In genomic region chr5:35416217-35416988, GRCh38 we compare ENCODE assay signal across 1 cellular context.
TF ChIP-seq lines count a peak whose summit lies in the region.

No MANE protein-coding gene starts in this region.

TF ChIP-seq in HepG2, 621 proteins besides CTCF, POLR2A, EP300 and RAD21 (continued from another document and continues in another):
- TF ChIP-seq FOXA1 (IDR thresholded peaks at IDR 0.05), result no peak
- TF ChIP-seq FOXA1 (CRISPR knock-in tag; IDR thresholded peaks at IDR 0.05), result 0 out of 2 replicates have a peak, but pooled peaks have one; percentile 16
- TF ChIP-seq, protein P1, sequence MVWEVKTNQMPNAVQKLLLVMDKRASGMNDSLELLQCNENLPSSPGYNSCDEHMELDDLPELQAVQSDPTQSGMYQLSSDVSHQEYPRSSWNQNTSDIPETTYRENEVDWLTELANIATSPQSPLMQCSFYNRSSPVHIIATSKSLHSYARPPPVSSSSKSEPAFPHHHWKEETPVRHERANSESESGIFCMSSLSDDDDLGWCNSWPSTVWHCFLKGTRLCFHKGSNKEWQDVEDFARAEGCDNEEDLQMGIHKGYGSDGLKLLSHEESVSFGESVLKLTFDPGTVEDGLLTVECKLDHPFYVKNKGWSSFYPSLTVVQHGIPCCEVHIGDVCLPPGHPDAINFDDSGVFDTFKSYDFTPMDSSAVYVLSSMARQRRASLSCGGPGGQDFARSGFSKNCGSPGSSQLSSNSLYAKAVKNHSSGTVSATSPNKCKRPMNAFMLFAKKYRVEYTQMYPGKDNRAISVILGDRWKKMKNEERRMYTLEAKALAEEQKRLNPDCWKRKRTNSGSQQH (CRISPR knock-in tag; IDR thresholded peaks at IDR 0.05; ENCODE audit: low read depth), result no peak
- no peak for TF ChIP-seq TBX3 (IDR thresholded peaks at IDR 0.05; ENCODE audit: borderline replicate concordance)
- TF ChIP-seq THAP11 (CRISPR knock-in tag; IDR thresholded peaks at IDR 0.05), result no peak
- TF ChIP-seq, protein P2, sequence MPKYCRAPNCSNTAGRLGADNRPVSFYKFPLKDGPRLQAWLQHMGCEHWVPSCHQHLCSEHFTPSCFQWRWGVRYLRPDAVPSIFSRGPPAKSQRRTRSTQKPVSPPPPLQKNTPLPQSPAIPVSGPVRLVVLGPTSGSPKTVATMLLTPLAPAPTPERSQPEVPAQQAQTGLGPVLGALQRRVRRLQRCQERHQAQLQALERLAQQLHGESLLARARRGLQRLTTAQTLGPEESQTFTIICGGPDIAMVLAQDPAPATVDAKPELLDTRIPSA (CRISPR knock-in tag; IDR thresholded peaks at IDR 0.05; ENCODE audit: borderline replicate concordance), result no peak
- TF ChIP-seq SNAPC4 (CRISPR knock-in tag; IDR thresholded peaks at IDR 0.05), result no peak
- no peak for TF ChIP-seq GZF1 (CRISPR knock-in tag; IDR thresholded peaks at IDR 0.05)
- no peak for TF ChIP-seq ZNF354B (CRISPR knock-in tag; IDR thresholded peaks at IDR 0.05)
- TF ChIP-seq ZNF317 (CRISPR knock-in tag; IDR thresholded peaks at IDR 0.05), result no peak
- peak; percentile 42 to 55; a peak in 2 of 4 replicates for TF ChIP-seq MAFK (conservative IDR thresholded peaks at IDR 0.05 in 1 of 2, IDR thresholded peaks at IDR 0.05 in 1 of 2; ENCODE audit: low read length in 2 of 2)
- no peak for TF ChIP-seq ZNF567 (CRISPR knock-in tag; IDR thresholded peaks at IDR 0.05; ENCODE audit: borderline replicate concordance)
- TF ChIP-seq ISL2 (CRISPR knock-in tag; IDR thresholded peaks at IDR 0.05), result 0 out of 2 replicates have a peak, but pooled peaks have one; percentile 16
- TF ChIP-seq ZHX2 (IDR thresholded peaks at IDR 0.05; ENCODE audit: low read depth), result no peak
- TF ChIP-seq ZHX2 (CRISPR knock-in tag; IDR thresholded peaks at IDR 0.05; ENCODE audit: borderline replicate concordance), result no peak
- no peak for TF ChIP-seq ZNF326 (CRISPR knock-in tag; IDR thresholded peaks at IDR 0.05; ENCODE audit: borderline replicate concordance)
- TF ChIP-seq BRF2 (CRISPR knock-in tag; IDR thresholded peaks at IDR 0.05), result 0 out of 2 replicates have a peak, but pooled peaks have one; percentile 29
- peak; percentile 32; the same call in 1 of the 2 replicates for TF ChIP-seq SOX5 (CRISPR knock-in tag; IDR thresholded peaks at IDR 0.05; ENCODE audit: borderline replicate concordance)
- TF ChIP-seq, protein P3, sequence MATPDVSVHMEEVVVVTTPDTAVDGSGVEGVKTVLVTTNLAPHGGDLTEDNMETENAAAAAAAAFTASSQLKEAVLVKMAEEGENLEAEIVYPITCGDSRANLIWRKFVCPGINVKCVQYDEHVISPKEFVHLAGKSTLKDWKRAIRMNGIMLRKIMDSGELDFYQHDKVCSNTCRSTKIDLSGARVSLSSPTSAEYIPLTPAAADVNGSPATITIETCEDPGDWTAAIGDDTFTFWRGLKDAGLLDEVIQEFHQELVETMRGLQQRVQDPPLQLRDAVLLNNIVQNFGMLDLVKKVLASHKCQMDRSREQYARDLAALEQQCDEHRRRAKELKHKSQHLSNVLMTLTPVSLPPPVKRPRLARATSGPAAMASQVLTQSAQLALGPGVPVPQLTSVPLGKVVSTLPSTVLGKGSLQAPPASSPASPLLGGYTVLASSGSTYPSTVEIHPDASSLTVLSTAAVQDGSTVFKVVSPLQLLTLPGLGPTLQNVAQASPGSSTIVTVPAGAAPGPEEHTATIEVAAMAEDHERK (CRISPR knock-in tag; IDR thresholded peaks at IDR 0.05; ENCODE audit: low read depth), result no peak
- no peak for TF ChIP-seq ZNF281 (CRISPR knock-in tag; IDR thresholded peaks at IDR 0.05; ENCODE audit: borderline replicate concordance)
- TF ChIP-seq, protein P4, sequence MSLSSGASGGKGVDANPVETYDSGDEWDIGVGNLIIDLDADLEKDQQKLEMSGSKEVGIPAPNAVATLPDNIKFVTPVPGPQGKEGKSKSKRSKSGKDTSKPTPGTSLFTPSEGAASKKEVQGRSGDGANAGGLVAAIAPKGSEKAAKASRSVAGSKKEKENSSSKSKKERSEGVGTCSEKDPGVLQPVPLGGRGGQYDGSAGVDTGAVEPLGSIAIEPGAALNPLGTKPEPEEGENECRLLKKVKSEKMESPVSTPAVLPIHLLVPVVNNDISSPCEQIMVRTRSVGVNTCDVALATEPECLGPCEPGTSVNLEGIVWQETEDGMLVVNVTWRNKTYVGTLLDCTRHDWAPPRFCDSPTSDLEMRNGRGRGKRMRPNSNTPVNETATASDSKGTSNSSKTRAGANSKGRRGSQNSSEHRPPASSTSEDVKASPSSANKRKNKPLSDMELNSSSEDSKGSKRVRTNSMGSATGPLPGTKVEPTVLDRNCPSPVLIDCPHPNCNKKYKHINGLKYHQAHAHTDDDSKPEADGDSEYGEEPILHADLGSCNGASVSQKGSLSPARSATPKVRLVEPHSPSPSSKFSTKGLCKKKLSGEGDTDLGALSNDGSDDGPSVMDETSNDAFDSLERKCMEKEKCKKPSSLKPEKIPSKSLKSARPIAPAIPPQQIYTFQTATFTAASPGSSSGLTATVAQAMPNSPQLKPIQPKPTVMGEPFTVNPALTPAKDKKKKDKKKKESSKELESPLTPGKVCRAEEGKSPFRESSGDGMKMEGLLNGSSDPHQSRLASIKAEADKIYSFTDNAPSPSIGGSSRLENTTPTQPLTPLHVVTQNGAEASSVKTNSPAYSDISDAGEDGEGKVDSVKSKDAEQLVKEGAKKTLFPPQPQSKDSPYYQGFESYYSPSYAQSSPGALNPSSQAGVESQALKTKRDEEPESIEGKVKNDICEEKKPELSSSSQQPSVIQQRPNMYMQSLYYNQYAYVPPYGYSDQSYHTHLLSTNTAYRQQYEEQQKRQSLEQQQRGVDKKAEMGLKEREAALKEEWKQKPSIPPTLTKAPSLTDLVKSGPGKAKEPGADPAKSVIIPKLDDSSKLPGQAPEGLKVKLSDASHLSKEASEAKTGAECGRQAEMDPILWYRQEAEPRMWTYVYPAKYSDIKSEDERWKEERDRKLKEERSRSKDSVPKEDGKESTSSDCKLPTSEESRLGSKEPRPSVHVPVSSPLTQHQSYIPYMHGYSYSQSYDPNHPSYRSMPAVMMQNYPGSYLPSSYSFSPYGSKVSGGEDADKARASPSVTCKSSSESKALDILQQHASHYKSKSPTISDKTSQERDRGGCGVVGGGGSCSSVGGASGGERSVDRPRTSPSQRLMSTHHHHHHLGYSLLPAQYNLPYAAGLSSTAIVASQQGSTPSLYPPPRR (CRISPR knock-in tag; IDR thresholded peaks at IDR 0.05; ENCODE audit: borderline replicate concordance), result no peak
- peak; percentile 92 for TF ChIP-seq CEBPB (IDR thresholded peaks at IDR 0.05; ENCODE audit: borderline replicate concordance, low read depth, low read length)
- TF ChIP-seq FOXJ3 (CRISPR knock-in tag; IDR thresholded peaks at IDR 0.05; ENCODE audit: borderline replicate concordance), result peak; percentile 62; the same call in 1 of the 2 replicates
- 0 out of 2 replicates have a peak, but pooled peaks have one; percentile 12 for TF ChIP-seq NCOA2 (CRISPR knock-in tag; IDR thresholded peaks at IDR 0.05)
- no peak for TF ChIP-seq POLR2AphosphoS5 (IDR thresholded peaks at IDR 0.05; ENCODE audit: low read depth, low read length)
- no peak for TF ChIP-seq TFAP4 (IDR thresholded peaks at IDR 0.05; ENCODE audit: borderline replicate concordance, low read depth)
- TF ChIP-seq RELA (CRISPR knock-in tag; IDR thresholded peaks at IDR 0.05), result no peak
- TF ChIP-seq JDP2 (CRISPR knock-in tag; IDR thresholded peaks at IDR 0.05; ENCODE audit: borderline replicate concordance), result no peak
- no peak for TF ChIP-seq ZNF205 (CRISPR knock-in tag; IDR thresholded peaks at IDR 0.05)
- no peak for TF ChIP-seq HOXA3 (CRISPR knock-in tag; IDR thresholded peaks at IDR 0.05)
